8 cellular contexts compared by ENCODE assay signal in genomic region chr1:8424539-8425116, GRCh38.
DNase-seq lines count a peak whose midpoint lies in the region; ATAC-seq and TF ChIP-seq lines count a peak whose summit lies in the region.

No MANE protein-coding gene starts in this region.

- TF ChIP-seq CTCF in C4-2B (conservative IDR thresholded peaks at IDR 0.05) (no peak), ascending aorta (IDR thresholded peaks at IDR 0.05) (no peak)

- POLR2A ChIA-PET in HEK293T (lab: Yijun Ruan, JAX), result interaction anchor here (1.5 kb wide), 1 partner anchor 15 kb away, joined by 5 read pairs; no protein-coding TSS in a partner anchor

- H3K36me3 ChIP-seq in ascending aorta, result peaks cover 0 to 8% of the 10 kb centered on the region in 2 donors

- ATAC-seq in HG02571 (IDR thresholded peaks at IDR 0.05; ENCODE audit: unreplicated experiment) (no peak), HG02973 (IDR thresholded peaks at IDR 0.05; ENCODE audit: unreplicated experiment) (no peak)

- no peaks in the 10 kb centered on the region for H3K9me3 ChIP-seq in ascending aorta

- no peaks in the 10 kb centered on the region for H3K27me3 ChIP-seq in ascending aorta

- H3K4me3 ChIP-seq in ascending aorta, result peak overlapping the region; percentile 66 to 97
- peak overlapping the region; percentile 5 for H3K4me3 ChIP-seq in iPS-11a (ENCODE audit: low read depth, low read length)
- H3K4me3 ChIP-seq in skin epidermis, result peak overlapping the region; percentile 64 to 97 (median 82)

- peak; percentile 16 for DNase-seq in HEK293T (ENCODE audit: extremely low spot score)
- DNase-seq in SIG-M5 treated with dmso at 0.1 percent for 504 hours (lab: John Stamatoyannopoulos, UW; ENCODE audit: unreplicated experiment), result peak; percentile 63
- DNase-seq in ascending aorta (ENCODE audit: low spot score in 2 of 2), result peak; percentile 25 to 78

- intact Hi-C loops in ascending aorta (cut with DNase I), result loop anchor here (5.0 kb wide), 3 partner anchors 38 to 103 kb away; no protein-coding TSS in a partner anchor

- CTCF ChIA-PET in HEK293T (lab: Yijun Ruan, JAX), result interaction anchor here (1.6 kb wide), 1 partner anchor 15 kb away, joined by 6 read pairs; no protein-coding TSS in a partner anchor

- H3K27ac ChIP-seq in C4-2B (peak overlapping the region; percentile 99), ascending aorta (peak overlapping the region; percentile 96 to 99), skin epidermis (peak overlapping the region in 20 of 21 experiments; percentile 93 to 100 (median 97))

- H3K4me1 ChIP-seq in ascending aorta, result peaks cover 5 to 27% of the 10 kb centered on the region in 2 donors

TF ChIP-seq in HEK293T, 16 proteins besides CTCF, POLR2A, EP300 and RAD21:
- TF ChIP-seq TARDBP (IDR thresholded peaks at IDR 0.05) (no peak), PKNOX1 (IDR thresholded peaks at IDR 0.05) (no peak), HDGF (IDR thresholded peaks at IDR 0.05; ENCODE audit: borderline replicate concordance) (no peak), L3MBTL2 (conservative IDR thresholded peaks at IDR 0.05) (no peak), FOXM1 (IDR thresholded peaks at IDR 0.05; ENCODE audit: borderline replicate concordance) (no peak), LEF1 (IDR thresholded peaks at IDR 0.05; ENCODE audit: borderline replicate concordance) (no peak), ELF4 (IDR thresholded peaks at IDR 0.05) (no peak), CTBP1 (IDR thresholded peaks at IDR 0.05; ENCODE audit: borderline replicate concordance) (no peak), ARNT (IDR thresholded peaks at IDR 0.05) (no peak), SP1 (IDR thresholded peaks at IDR 0.05) (no peak), NFRKB (IDR thresholded peaks at IDR 0.05) (no peak), ZNF384 (IDR thresholded peaks at IDR 0.05) (no peak), BHLHE40 (IDR thresholded peaks at IDR 0.05; ENCODE audit: borderline replicate concordance) (no peak), FOXA1 (IDR thresholded peaks at IDR 0.05) (no peak), SUZ12 (IDR thresholded peaks at IDR 0.05) (no peak), FOXK2 (IDR thresholded peaks at IDR 0.05) (no peak)

Comparison
In these comparisons a context has a peak if more than half of its experiments do, and no peak if none do; other contexts are left out.
1. H3K4me3 ChIP-seq: peak in every context shown above with its lines; median percentile 82 in skin epidermis; 82 in ascending aorta; 5 in iPS-11a.